1 cellular context compared by ENCODE assay signal in genomic region chr17:76498886-76499667, GRCh38.
TF ChIP-seq lines count a peak whose summit lies in the region.

No MANE protein-coding gene starts in this region.

TF ChIP-seq in HEK293T, 16 proteins besides CTCF, POLR2A, EP300 and RAD21 (continued from another document):
- TF ChIP-seq PKNOX1 (IDR thresholded peaks at IDR 0.05), result no peak
- no peak for TF ChIP-seq FOXM1 (IDR thresholded peaks at IDR 0.05; ENCODE audit: borderline replicate concordance)
- no peak for TF ChIP-seq TARDBP (IDR thresholded peaks at IDR 0.05)
- TF ChIP-seq FOXK2 (IDR thresholded peaks at IDR 0.05), result no peak
- TF ChIP-seq ARNT (IDR thresholded peaks at IDR 0.05), result no peak
